ENCODE assay signal across 29 cellular contexts in genomic region chr6:139850512-139850911, GRCh38.
"Had no signal": no experiment of that assay in that cellular context is flagged by ENCODE, and none has a peak within 500 bp of the region (broad histone marks: within the 10 kb centered on the region; RNA-seq: fewer than 3 reads in every experiment).

No MANE protein-coding gene starts in this region.

- FAIRE-seq: urothelium cell line had no signal

- H3K27me3 Mint-ChIP-seq: stimulated activated memory B cell treated with anti-CD40 and anti-IgM and Interleukin-4, amounts not matched to agents 10 μg/mL and 1 μg/mL and 100 μg/mL, for 72 hours; stimulated activated naive B cell treated with anti-CD40 and anti-IgM and Interleukin-4, amounts not matched to agents 10 μg/mL and 1 μg/mL and 100 μg/mL, for 72 hours; stimulated activated naive CD8-positive, alpha-beta T cell treated with anti-CD3 and anti-CD28 coated beads, Interleukin-15, amount 100 ng/mL, for 72 hours; stimulated activated naive CD8-positive, alpha-beta T cell treated with anti-CD3 and anti-CD28 coated beads, Interleukin-15, Interleukin-2, amounts not matched to agents 100 ng/mL and 50 ng/mL, for 24 hours; type B pancreatic cell had no signal

- H3K4me3 ChIP-seq: stomach, suprapubic skin, testis, thoracic aorta, thyroid gland, tibial artery, tibial nerve, transverse colon, upper lobe of left lung, upper lobe of right lung, uterus, vagina had no signal

- H3K27ac Mint-ChIP-seq: stimulated activated effector memory CD8-positive, alpha-beta T cell treated with anti-CD3 and anti-CD28 coated beads, Interleukin-12 subunit alpha, Interleukin-12 subunit beta, amount 100 ng/mL, for 72 hours; stimulated activated memory B cell treated with anti-CD40 and anti-IgM and Interleukin-4, amounts not matched to agents 10 μg/mL and 1 μg/mL and 100 μg/mL, for 72 hours; stimulated activated naive B cell treated with anti-CD40 and anti-IgM and Interleukin-4, amounts not matched to agents 10 μg/mL and 1 μg/mL and 100 μg/mL, for 72 hours; stimulated activated naive CD8-positive, alpha-beta T cell treated with anti-CD3 and anti-CD28 coated beads, Interleukin-15, amount 100 ng/mL, for 72 hours; stimulated activated naive CD8-positive, alpha-beta T cell treated with anti-CD3 and anti-CD28 coated beads, Interleukin-15, Interleukin-2, amounts not matched to agents 100 ng/mL and 50 ng/mL, for 24 hours; type B pancreatic cell had no signal

- H3K36me3 ChIP-seq: stomach, suprapubic skin, thoracic aorta, thyroid gland, tibial artery, tibial nerve, transverse colon, upper lobe of left lung, upper lobe of right lung, uterus, vagina had no signal

- ATAC-seq: stimulated activated effector memory CD8-positive, alpha-beta T cell treated with anti-CD3 and anti-CD28 coated beads, Interleukin-12 subunit alpha, Interleukin-12 subunit beta, amount 100 ng/mL, for 72 hours; stimulated activated memory B cell treated with anti-CD40 and anti-IgM and Interleukin-4, amounts not matched to agents 10 μg/mL and 1 μg/mL and 100 μg/mL, for 72 hours; stimulated activated naive B cell treated with anti-CD40 and anti-IgM and Interleukin-4, amounts not matched to agents 10 μg/mL and 1 μg/mL and 100 μg/mL, for 72 hours; stimulated activated naive CD8-positive, alpha-beta T cell treated with anti-CD3 and anti-CD28 coated beads, Interleukin-15, amount 100 ng/mL, for 72 hours; stimulated activated naive CD8-positive, alpha-beta T cell treated with anti-CD3 and anti-CD28 coated beads, Interleukin-15, Interleukin-2, amounts not matched to agents 100 U/mL and 50 U/mL, for 24 hours; upper lobe of right lung had no signal

- H3K4me1 ChIP-seq: testis, upper lobe of right lung, vagina had no signal

- H3K27ac ChIP-seq: stomach, suprapubic skin, testis, thoracic aorta, thyroid gland, tibial artery, tibial nerve, upper lobe of left lung, upper lobe of right lung, vagina had no signal

- DNase-seq: stimulated activated CD4-positive, alpha-beta T cell treated with anti-CD3 and anti-CD28 coated beads, Interleukin-2, amount 100 ng/mL, for 48 hours; stimulated activated CD4-positive, alpha-beta T cell treated with anti-CD3 and anti-CD28 coated beads, Interleukin-4, amount 100 ng/mL, for 1 hour; stimulated activated CD4-positive, alpha-beta T cell treated with anti-CD3 and anti-CD28 coated beads, Interleukin-4, amount 100 ng/mL, for 24 hours; stimulated activated CD4-positive, alpha-beta T cell treated with anti-CD3 and anti-CD28 coated beads, Interleukin-4, amount 100 ng/mL, for 4 hours; stimulated activated CD8-positive, alpha-beta memory T cell treated with anti-CD3 and anti-CD28 coated beads, Interleukin-4, amount 100 ng/mL, for 48 hours; stimulated activated naive B cell treated with anti-CD40 and anti-IgM and Interleukin-4, amounts not matched to agents 10 μg/mL and 1 μg/mL and 100 μg/mL, for 72 hours; stimulated activated naive CD4-positive, alpha-beta T cell; stimulated activated naive CD4-positive, alpha-beta T cell treated with Interleukin-2 at 50 U/mL for 16 hours; stimulated activated naive CD8-positive, alpha-beta T cell treated with anti-CD3 and anti-CD28 coated beads, Interleukin-15, amount 100 ng/mL, for 72 hours; stimulated activated naive CD8-positive, alpha-beta T cell treated with anti-CD3 and anti-CD28 coated beads, Interleukin-15, Interleukin-2, amounts not matched to agents 100 U/mL and 50 U/mL, for 24 hours; stomach; substantia nigra; testis; thyroid gland; tibial artery; transverse colon; trophoblast cell; upper lobe of left lung; upper lobe of right lung; uterus had no signal

- H3K27me3 ChIP-seq: stomach, suprapubic skin, testis, thyroid gland, tibial artery, tibial nerve, transverse colon, upper lobe of left lung, upper lobe of right lung, uterus, vagina had no signal

- H3K9me3 ChIP-seq: suprapubic skin, testis, thyroid gland, upper lobe of left lung, upper lobe of right lung, vagina had no signal

- H3K36me3 Mint-ChIP-seq: stimulated activated effector memory CD8-positive, alpha-beta T cell treated with anti-CD3 and anti-CD28 coated beads, Interleukin-12 subunit alpha, Interleukin-12 subunit beta, amount 100 ng/mL, for 72 hours; stimulated activated naive B cell treated with anti-CD40 and anti-IgM and Interleukin-4, amounts not matched to agents 10 μg/mL and 1 μg/mL and 100 μg/mL, for 72 hours; type B pancreatic cell had no signal

- H3K4me3 Mint-ChIP-seq: stimulated activated effector memory CD8-positive, alpha-beta T cell treated with anti-CD3 and anti-CD28 coated beads, Interleukin-12 subunit alpha, Interleukin-12 subunit beta, amount 100 ng/mL, for 72 hours; stimulated activated memory B cell treated with anti-CD40 and anti-IgM and Interleukin-4, amounts not matched to agents 10 μg/mL and 1 μg/mL and 100 μg/mL, for 72 hours; stimulated activated naive B cell treated with anti-CD40 and anti-IgM and Interleukin-4, amounts not matched to agents 10 μg/mL and 1 μg/mL and 100 μg/mL, for 72 hours; stimulated activated naive CD8-positive, alpha-beta T cell treated with anti-CD3 and anti-CD28 coated beads, Interleukin-15, amount 100 ng/mL, for 72 hours; stimulated activated naive CD8-positive, alpha-beta T cell treated with anti-CD3 and anti-CD28 coated beads, Interleukin-15, Interleukin-2, amounts not matched to agents 100 ng/mL and 50 ng/mL, for 24 hours; type B pancreatic cell had no signal

- H3K4me1 Mint-ChIP-seq: stimulated activated effector memory CD8-positive, alpha-beta T cell treated with anti-CD3 and anti-CD28 coated beads, Interleukin-12 subunit alpha, Interleukin-12 subunit beta, amount 100 ng/mL, for 72 hours; stimulated activated naive CD8-positive, alpha-beta T cell treated with anti-CD3 and anti-CD28 coated beads, Interleukin-15, amount 100 ng/mL, for 72 hours had no signal
